Comparison of ENCODE assay signal across 27 cellular contexts in the genomic region with DNA sequence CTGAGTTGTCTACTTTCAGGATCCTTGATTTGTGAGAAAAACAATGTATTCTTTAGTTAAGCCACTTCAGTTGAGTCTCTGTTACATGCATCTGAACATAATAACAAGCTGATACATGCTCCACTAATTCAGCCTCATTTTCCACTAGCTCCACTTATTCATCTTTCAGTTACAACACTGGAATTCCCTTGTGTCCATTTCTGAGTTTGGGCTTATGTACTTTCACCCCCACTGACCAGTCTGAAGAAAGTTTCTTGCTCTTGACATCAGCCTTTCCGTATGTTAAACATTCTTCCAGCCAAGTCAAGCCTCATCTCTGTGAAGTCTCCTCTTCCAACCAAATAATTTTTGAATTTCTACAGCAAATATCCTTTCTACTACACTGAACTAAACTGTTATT.
"Had no signal": no experiment of that assay in that cellular context is flagged by ENCODE, and none has a peak within 500 bp of the region (broad histone marks: within the 10 kb centered on the region; RNA-seq: fewer than 3 reads in every experiment).

No MANE protein-coding gene starts in this region.

- H3K4me1 ChIP-seq: left lung, lower lobe of right lung, right atrium auricular region, right lobe of liver, stomach, testis, thyroid gland, transverse colon, upper lobe of left lung, vagina had no signal

- H3K9me3 ChIP-seq: left lung, lower lobe of right lung, ovary, right atrium auricular region, right lobe of liver, stomach, testis, thyroid gland, transverse colon, upper lobe of left lung, vagina had no signal

- DNase-seq: hypothalamus; immature natural killer cell; kidney; left colon; lower lobe of right lung; mammary epithelial cell; mesendoderm; naive B cell; natural killer cell; nephron progenitor cell; ovary; right lobe of liver; stimulated activated CD4-positive, alpha-beta T cell treated with anti-CD3 and anti-CD28 coated beads, Interleukin-12 subunit alpha, Interleukin-12 subunit beta, amount 100 ng/mL, for 4 hours; stimulated activated CD4-positive, alpha-beta T cell treated with anti-CD3 and anti-CD28 coated beads, Interleukin-15, amount 100 ng/mL, for 24 hours; stimulated activated CD4-positive, alpha-beta T cell treated with anti-CD3 and anti-CD28 coated beads, Interleukin-2, amount 100 ng/mL, for 24 hours; stimulated activated CD4-positive, alpha-beta T cell treated with anti-CD3 and anti-CD28 coated beads, Interleukin-4, amount 100 ng/mL, for 1 hour; stimulated activated naive B cell treated with anti-CD40 and anti-IgM and Interleukin-4, amounts not matched to agents 10 μg/mL and 1 μg/mL and 100 μg/mL, for 72 hours; stimulated activated naive CD8-positive, alpha-beta T cell treated with anti-CD3 and anti-CD28 coated beads, Interleukin-15, Interleukin-2, amounts not matched to agents 100 U/mL and 50 U/mL, for 24 hours; stomach; testis; thyroid gland; transverse colon had no signal

- H3K4me3 ChIP-seq: left lung, lower lobe of right lung, ovary, right atrium auricular region, right lobe of liver, skin epidermis, stomach, testis, thyroid gland, transverse colon, upper lobe of left lung, vagina had no signal

- H3K36me3 ChIP-seq: left lung, lower lobe of right lung, ovary, right atrium auricular region, right lobe of liver, stomach, thyroid gland, transverse colon, upper lobe of left lung, vagina had no signal

- H3K27me3 ChIP-seq: left lung, ovary, right atrium auricular region, right lobe of liver, stomach, testis, thyroid gland, transverse colon, upper lobe of left lung, vagina had no signal

- H3K27ac ChIP-seq: left lung, lower lobe of right lung, ovary, right atrium auricular region, right lobe of liver, skin epidermis, stomach, testis, thyroid gland, transverse colon, upper lobe of left lung, vagina had no signal

- ATAC-seq: left colon; left lung; lower lobe of right lung; natural killer cell; right lobe of liver; stimulated activated naive B cell treated with anti-CD40 and anti-IgM and Interleukin-4, amounts not matched to agents 10 μg/mL and 1 μg/mL and 100 μg/mL, for 72 hours; stimulated activated naive CD8-positive, alpha-beta T cell treated with anti-CD3 and anti-CD28 coated beads, Interleukin-15, Interleukin-2, amounts not matched to agents 100 U/mL and 50 U/mL, for 24 hours had no signal
